18 cellular contexts compared by ENCODE assay signal in the genomic region with DNA sequence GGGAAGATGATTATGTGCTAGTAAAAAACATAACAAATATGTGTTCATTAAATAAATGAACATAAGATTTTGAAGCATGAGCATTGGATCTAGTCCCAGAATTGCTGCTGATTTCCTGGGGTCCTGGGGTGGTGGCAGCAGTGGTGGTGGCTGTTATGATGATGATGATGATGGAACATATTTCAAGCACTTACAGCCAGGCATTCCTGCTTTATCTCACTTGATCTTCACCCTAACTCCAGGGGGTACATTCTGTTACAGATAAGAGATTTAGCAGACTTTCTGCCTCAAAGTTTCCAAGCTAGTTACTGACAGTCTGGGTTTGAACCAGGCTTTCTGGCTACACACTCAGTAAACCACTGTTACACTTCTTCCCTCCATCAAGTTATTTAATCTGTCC. TPM values are rescaled to one million over a fixed set of nuclear protein-coding genes. Genes with fewer than 3 reads are reported as not detected.
DNase-seq lines count a peak whose midpoint lies in the region; ATAC-seq and TF ChIP-seq lines count a peak whose summit lies in the region.
"Had no signal": no experiment of that assay in that cellular context is flagged by ENCODE, and none has a peak within 500 bp of the region (broad histone marks: within the 10 kb centered on the region; RNA-seq: fewer than 3 reads in every experiment).

No MANE protein-coding gene starts in this region.

- no peaks in the 10 kb centered on the region for H3K9me3 ChIP-seq in HEK293 (ENCODE audit: control insufficient read depth, insufficient read depth, low read depth, low read length)
- H3K9me3 ChIP-seq in mesenchymal stem cell (ENCODE audit: control insufficient read depth, low read length) = no peaks in the 10 kb centered on the region
- H3K9me3 ChIP-seq: uterus had no signal

- no peak overlapping the region for H3K18ac ChIP-seq in mesenchymal stem cell (ENCODE audit: low read depth in 1 of 2, low read length in 2 of 2)

- peaks cover 7% of the 10 kb centered on the region for H3K36me3 Mint-ChIP-seq in activated naive CD8-positive, alpha-beta T cell

- no peak for ATAC-seq in GM18498 (IDR thresholded peaks at IDR 0.05; ENCODE audit: unreplicated experiment)
- ATAC-seq in GM21576 (IDR thresholded peaks at IDR 0.05; ENCODE audit: unreplicated experiment) = no peak
- ATAC-seq: left cardiac atrium; stimulated activated memory B cell treated with anti-CD40 and anti-IgM and Interleukin-4, amounts not matched to agents 10 μg/mL and 1 μg/mL and 100 μg/mL, for 72 hours had no signal

- H3K27ac ChIP-seq in HEK293 (ENCODE audit: extremely low read depth, low read depth, low read length) (no peak overlapping the region), mesenchymal stem cell (ENCODE audit: low read length, poor library complexity, severe bottlenecking) (no peak overlapping the region)
- H3K27ac ChIP-seq: C4-2B, epithelial cell of prostate had no signal

- H3K14ac ChIP-seq in mesenchymal stem cell (ENCODE audit: low read length in 2 of 2) = no peak overlapping the region

- peaks cover 30% of the 10 kb centered on the region for H3K79me1 ChIP-seq in mesenchymal stem cell (replicated peaks; ENCODE audit: low read length, poor library complexity, severe bottlenecking)

- no peak overlapping the region for H2AK5ac ChIP-seq in mesenchymal stem cell (ENCODE audit: low read length, severe bottlenecking)

- H2BK12ac ChIP-seq in mesenchymal stem cell (ENCODE audit: low read length in 2 of 2) = no peak overlapping the region

- H3K23ac ChIP-seq in mesenchymal stem cell (ENCODE audit: low read length in 2 of 2) = no peak overlapping the region

- peak overlapping the region; percentile 6 for H3K9ac ChIP-seq in mesenchymal stem cell (ENCODE audit: low read length)

- no peak overlapping the region for H3K4me2 ChIP-seq in mesenchymal stem cell (ENCODE audit: low read length, poor library complexity, severe bottlenecking)

- no peak overlapping the region for H2BK120ac ChIP-seq in mesenchymal stem cell (ENCODE audit: low read depth, low read length)

- POLR2A ChIA-PET in HEK293 (lab: Yijun Ruan, JAX) = interaction anchor here (0.5 to 1.9 kb wide), 4 partner anchors 11 to 33 kb away, joined by 3 to 6 read pairs (median 4); no protein-coding TSS in a partner anchor

- H3K4me1 Mint-ChIP-seq in activated naive CD8-positive, alpha-beta T cell (ENCODE audit: low read depth) = peaks cover 42% of the 10 kb centered on the region

- DNase-seq in AG09309 (ENCODE audit: low read depth) (peak; percentile 11), mesenchymal stem cell (peak; percentile 8), GDM1 (lab: John Stamatoyannopoulos, UW) (no peak), iPS-NIHi11 (ENCODE audit: low spot score) (no peak)
- DNase-seq: cerebellar nuclear complex; left cardiac atrium; naive B cell; NCI-H524; right cardiac atrium; stimulated activated CD4-positive, alpha-beta T cell treated with anti-CD3 and anti-CD28 coated beads, Interleukin-4, amount 100 ng/mL, for 4 hours; uterus had no signal

- no peaks in the 10 kb centered on the region for H3K27me3 Mint-ChIP-seq in activated naive CD8-positive, alpha-beta T cell
- H3K27me3 Mint-ChIP-seq: naive B cell; stimulated activated memory B cell treated with anti-CD40 and anti-IgM and Interleukin-4, amounts not matched to agents 10 μg/mL and 1 μg/mL and 100 μg/mL, for 72 hours had no signal

- TF ChIP-seq CTCF in AG09309 (IDR thresholded peaks at IDR 0.05; ENCODE audit: control insufficient read depth, insufficient read depth, low read depth, low read length, missing control alignments) (no peak), HEK293 (tag by site-specific recombination; IDR thresholded peaks at IDR 0.05) (no peak)

- H3K9me3 Mint-ChIP-seq in activated naive CD8-positive, alpha-beta T cell (ENCODE audit: low read depth) = no peaks in the 10 kb centered on the region
- H3K9me3 Mint-ChIP-seq: naive B cell; stimulated activated memory B cell treated with anti-CD40 and anti-IgM and Interleukin-4, amounts not matched to agents 10 μg/mL and 1 μg/mL and 100 μg/mL, for 72 hours had no signal

- no peaks in the 10 kb centered on the region for H3K27me3 ChIP-seq in mesenchymal stem cell (ENCODE audit: control insufficient read depth in 1 of 2, insufficient read depth in 1 of 2, low read length in 2 of 2)
- H3K27me3 ChIP-seq: uterus had no signal

- H3K4me3 ChIP-seq in AG09309 (ENCODE audit: control insufficient read depth, low read depth, low read length) = no peak overlapping the region
- no peak overlapping the region for H3K4me3 ChIP-seq in HEK293 (ENCODE audit: low read depth, low read length)
- H3K4me3 ChIP-seq in mesenchymal stem cell (ENCODE audit: insufficient read depth in 1 of 2, low read depth in 1 of 2, low read length in 2 of 2) = no peak overlapping the region
- H3K4me3 ChIP-seq: uterus had no signal

- H3K4ac ChIP-seq in mesenchymal stem cell (ENCODE audit: low read depth in 1 of 2, low read length in 2 of 2) = no peak overlapping the region

- no peak overlapping the region for H4K8ac ChIP-seq in mesenchymal stem cell (ENCODE audit: low read length)

- H2BK15ac ChIP-seq in mesenchymal stem cell (ENCODE audit: low read depth, poor library complexity, severe bottlenecking) = no peak overlapping the region

- peak overlapping the region; percentile 86 for H3K27ac Mint-ChIP-seq in activated naive CD8-positive, alpha-beta T cell

- H3K4me3 Mint-ChIP-seq in activated naive CD8-positive, alpha-beta T cell = peak overlapping the region; percentile 5
- H3K4me3 Mint-ChIP-seq: stimulated activated memory B cell treated with anti-CD40 and anti-IgM and Interleukin-4, amounts not matched to agents 10 μg/mL and 1 μg/mL and 100 μg/mL, for 72 hours had no signal

- no peak overlapping the region for H2BK5ac ChIP-seq in mesenchymal stem cell (ENCODE audit: low read depth, low read length, poor library complexity, severe bottlenecking)

- no peaks in the 10 kb centered on the region for H3K4me1 ChIP-seq in HEK293 (ENCODE audit: control insufficient read depth, insufficient read depth, low read length)
- H3K4me1 ChIP-seq in mesenchymal stem cell (ENCODE audit: control insufficient read depth, insufficient read depth, low read depth, low read length) = peaks cover 35% of the 10 kb centered on the region

- CTCF ChIA-PET in HEK293 (lab: Yijun Ruan, JAX) = interaction anchor here (0.7 to 1.1 kb wide), 2 partner anchors 24 to 117 kb away, joined by 3 read pairs; no protein-coding TSS in a partner anchor

- no peak overlapping the region for H4K91ac ChIP-seq in mesenchymal stem cell (ENCODE audit: low read length)

- H2AFZ ChIP-seq in mesenchymal stem cell (ENCODE audit: low read depth, low read length) = no peak overlapping the region

- H3K36me3 ChIP-seq in HEK293 (ENCODE audit: control insufficient read depth in 2 of 2, insufficient read depth in 1 of 2, low read length in 2 of 2) (peaks cover 0 to 83% of the 10 kb centered on the region in 2 experiments; a peak in 2 of 3 replicates), mesenchymal stem cell (ENCODE audit: control insufficient read depth in 1 of 2, insufficient read depth in 2 of 2, low read depth in 1 of 2, low read length in 2 of 2) (peaks cover 60 to 61% of the 10 kb centered on the region in 2 experiments)
- H3K36me3 ChIP-seq: uterus had no signal

TF ChIP-seq in HEK293, 187 proteins besides CTCF, POLR2A, EP300 and RAD21:
- TF ChIP-seq SETDB1 (IDR thresholded peaks at IDR 0.05; ENCODE audit: insufficient read length, low read length) = no peak
- no peak for TF ChIP-seq ZNF416 (tag by site-specific recombination; IDR thresholded peaks at IDR 0.05)
- TF ChIP-seq ZFP69B (tag by site-specific recombination; IDR thresholded peaks at IDR 0.05) = no peak
- TF ChIP-seq ZNF629 (tag by site-specific recombination; IDR thresholded peaks at IDR 0.05) = no peak
- 0 out of 2 replicates have a peak, but pooled peaks have one; percentile 32 for TF ChIP-seq FEZF1 (tag by site-specific recombination; IDR thresholded peaks at IDR 0.05)
- TF ChIP-seq ZNF155 (tag by site-specific recombination; IDR thresholded peaks at IDR 0.05) = no peak
- peak; percentile 68 for TF ChIP-seq ZNF513 (tag by site-specific recombination; IDR thresholded peaks at IDR 0.05)
- TF ChIP-seq ZIC2 (tag by site-specific recombination; IDR thresholded peaks at IDR 0.05) = 0 out of 2 replicates have a peak, but pooled peaks have one; percentile 14
- TF ChIP-seq GLIS1 (tag by site-specific recombination; IDR thresholded peaks at IDR 0.05) = peak; percentile 65
- peak; percentile 29; the same call in 1 of the 2 replicates for TF ChIP-seq OSR2 (tag by site-specific recombination; IDR thresholded peaks at IDR 0.05)

RNA-seq across cellular contexts. Expression of gene TRAPPC4, which starts 5.2 kb away (rescaled TPM):
- polyA plus RNA-seq in mesenchymal stem cell (2013, experiment 1 of 2) = 76.7 TPM
- polyA plus RNA-seq in mesenchymal stem cell (2013, experiment 2 of 2) = 77.1 TPM

RNA-seq across cellular contexts. Expression of gene RPS25, which starts 5.6 kb away (rescaled TPM):
- 1,955 TPM for polyA plus RNA-seq in mesenchymal stem cell (2013, experiment 1 of 2)
- polyA plus RNA-seq in mesenchymal stem cell (2013, experiment 2 of 2) = 1,914 TPM

RNA-seq across cellular contexts. Expression of gene SLC37A4, which starts 6.9 kb away (rescaled TPM):
- polyA plus RNA-seq in mesenchymal stem cell (2013, experiment 1 of 2) = 6.8 TPM
- polyA plus RNA-seq in mesenchymal stem cell (2013, experiment 2 of 2) = 7.2 TPM

RNA-seq across cellular contexts. Expression of gene CENATAC, which starts 25.8 kb away (rescaled TPM):
- polyA plus RNA-seq in mesenchymal stem cell (2013, experiment 1 of 2) = 11.0 TPM
- polyA plus RNA-seq in mesenchymal stem cell (2013, experiment 2 of 2) = 10.0 TPM

RNA-seq across cellular contexts. Expression of gene HYOU1, which starts 33.3 kb away (rescaled TPM):
- 118 TPM for polyA plus RNA-seq in mesenchymal stem cell (2013, experiment 1 of 2)
- 124 TPM for polyA plus RNA-seq in mesenchymal stem cell (2013, experiment 2 of 2)

Comparison
In these comparisons a context has a peak if more than half of its experiments do, and no peak if none do; other contexts are left out.
1. DNase-seq: peak in AG09309 (single experiment) and mesenchymal stem cell (single experiment); none in GDM1 (single experiment) and iPS-NIHi11 (single experiment).